In genomic region chr18:58965930-58966662, GRCh38 we compare ENCODE assay signal across 17 cellular contexts.
DNase-seq lines count a peak whose midpoint lies in the region; ATAC-seq and TF ChIP-seq lines count a peak whose summit lies in the region.
"Had no signal": no experiment of that assay in that cellular context is flagged by ENCODE, and none has a peak within 500 bp of the region (broad histone marks: within the 10 kb centered on the region; RNA-seq: fewer than 3 reads in every experiment).

No MANE protein-coding gene starts in this region.

- WGBS in right cardiac atrium: 37% methylated on average over 4 of the region's 4 CpGs

- no peak overlapping the region for H2AFZ ChIP-seq in OCI-LY3 (ENCODE audit: low read depth, low read length)

- H3K27me3 ChIP-seq in OCI-LY3 (ENCODE audit: low read depth, low read length) (no peaks in the 10 kb centered on the region), right cardiac atrium (ENCODE audit: control insufficient read depth, insufficient read depth) (no peaks in the 10 kb centered on the region), BE2C (no peaks in the 10 kb centered on the region)
- H3K27me3 ChIP-seq: colonic mucosa had no signal

- H3K4me1 ChIP-seq in OCI-LY3 (ENCODE audit: low read length) (peaks cover 94% of the 10 kb centered on the region), right cardiac atrium (ENCODE audit: control insufficient read depth, insufficient read depth, low read length) (peaks cover 22% of the 10 kb centered on the region), BE2C (no peaks in the 10 kb centered on the region)

- H3K4me2 ChIP-seq in OCI-LY3 (ENCODE audit: low read length): peak overlapping the region; percentile 71

- H3K27ac Mint-ChIP-seq in stimulated activated effector memory CD8-positive, alpha-beta T cell treated with anti-CD3 and anti-CD28 coated beads, Interleukin-12 subunit alpha, Interleukin-12 subunit beta, amount 100 ng/mL, for 72 hours: peak overlapping the region; percentile 29
- H3K27ac Mint-ChIP-seq: immature natural killer cell had no signal

- H3K27ac ChIP-seq in OCI-LY3 (ENCODE audit: low read length) (peak overlapping the region; percentile 89), right cardiac atrium (ENCODE audit: low read length) (peak overlapping the region; percentile 59)

- DNase-seq in right cardiac atrium: no peak
- no peak for DNase-seq in stimulated activated effector memory CD8-positive, alpha-beta T cell treated with anti-CD3 and anti-CD28 coated beads, Interleukin-12 subunit alpha, Interleukin-12 subunit beta, amount 100 ng/mL, for 72 hours (ENCODE audit: low spot score in 2 of 2)
- no peak for DNase-seq in BE2C
- DNase-seq in HUDEP-2 (lab: John Stamatoyannopoulos, UW; ENCODE audit: unreplicated experiment in 76 of 76): no peak
- DNase-seq in pons (ENCODE audit: low spot score): no peak
- no peak for DNase-seq in left lobe of liver (ENCODE audit: low spot score)
- DNase-seq: activated CD4-positive, alpha-beta T cell treated with anti-CD3 and anti-CD28 coated beads, Interleukin-2, amount 50 U/mL, for 4 hours; activated effector memory CD4-positive, alpha-beta T cell treated with Interleukin-2 at 50 U/mL for 16 hours; colonic mucosa; GOT3; immature natural killer cell; NCI-H187 treated with DMSO at 0.1 percent for 48 hours; NK-92 treated with Interleukin-12 subunit alpha and Interleukin-12 subunit beta, amount 100 ng/mL, for 24 hours; stimulated activated CD4-positive, alpha-beta T cell treated with anti-CD3 and anti-CD28 coated beads, Interleukin-1b, Interleukin-23, amount 100 ng/mL, for 48 hours; stimulated activated naive CD4-positive, alpha-beta T cell had no signal

- TF ChIP-seq CTCF in OCI-LY3 (IDR thresholded peaks at IDR 0.05; ENCODE audit: low read depth, low read length) (no peak), BE2C (IDR thresholded peaks at IDR 0.05; ENCODE audit: low read depth, low read length) (no peak)

- no peaks in the 10 kb centered on the region for H3K9me3 ChIP-seq in OCI-LY3 (ENCODE audit: insufficient read depth, low read length)
- no peaks in the 10 kb centered on the region for H3K9me3 ChIP-seq in right cardiac atrium (ENCODE audit: control insufficient read depth, low read length)
- no peaks in the 10 kb centered on the region for H3K9me3 ChIP-seq in BE2C
- H3K9me3 ChIP-seq: colonic mucosa had no signal

- H3K4me3 ChIP-seq in OCI-LY3 (ENCODE audit: low read length): peak overlapping the region; percentile 45
- H3K4me3 ChIP-seq in right cardiac atrium (ENCODE audit: low read length): no peak overlapping the region
- no peak overlapping the region for H3K4me3 ChIP-seq in BE2C (ENCODE audit: low read depth, low read length)
- H3K4me3 ChIP-seq: colonic mucosa had no signal

- peaks cover 6% of the 10 kb centered on the region for H3K4me1 Mint-ChIP-seq in stimulated activated effector memory CD8-positive, alpha-beta T cell treated with anti-CD3 and anti-CD28 coated beads, Interleukin-12 subunit alpha, Interleukin-12 subunit beta, amount 100 ng/mL, for 72 hours
- H3K4me1 Mint-ChIP-seq: immature natural killer cell had no signal

- intact Hi-C loops in right cardiac atrium (cut with DNase I): no loop called here

- ATAC-seq in GM18868 (IDR thresholded peaks at IDR 0.05; ENCODE audit: unreplicated experiment) (peak; percentile 35), right cardiac atrium (no peak), left lobe of liver (no peak)
- ATAC-seq in stimulated activated effector memory CD8-positive, alpha-beta T cell treated with anti-CD3 and anti-CD28 coated beads, Interleukin-12 subunit alpha, Interleukin-12 subunit beta, amount 100 ng/mL, for 72 hours: no peak

- no peaks in the 10 kb centered on the region for H4K20me1 ChIP-seq in OCI-LY3 (ENCODE audit: insufficient read depth, low read length)

- peaks cover 45% of the 10 kb centered on the region for H3K36me3 ChIP-seq in OCI-LY3 (replicated peaks; ENCODE audit: low read depth, low read length)
- no peaks in the 10 kb centered on the region for H3K36me3 ChIP-seq in BE2C
- H3K36me3 ChIP-seq: colonic mucosa had no signal

- no peaks in the 10 kb centered on the region for H3K9me3 Mint-ChIP-seq in stimulated activated effector memory CD8-positive, alpha-beta T cell treated with anti-CD3 and anti-CD28 coated beads, Interleukin-12 subunit alpha, Interleukin-12 subunit beta, amount 100 ng/mL, for 72 hours
- H3K9me3 Mint-ChIP-seq: immature natural killer cell had no signal

- peaks cover 6% of the 10 kb centered on the region for H3K36me3 Mint-ChIP-seq in stimulated activated effector memory CD8-positive, alpha-beta T cell treated with anti-CD3 and anti-CD28 coated beads, Interleukin-12 subunit alpha, Interleukin-12 subunit beta, amount 100 ng/mL, for 72 hours

- H3K4me3 Mint-ChIP-seq in stimulated activated effector memory CD8-positive, alpha-beta T cell treated with anti-CD3 and anti-CD28 coated beads, Interleukin-12 subunit alpha, Interleukin-12 subunit beta, amount 100 ng/mL, for 72 hours: no peak overlapping the region
- H3K4me3 Mint-ChIP-seq: immature natural killer cell had no signal

- peaks cover 63% of the 10 kb centered on the region for H3K79me2 ChIP-seq in OCI-LY3 (ENCODE audit: low read length)

- peak overlapping the region; percentile 86 for H3K9ac ChIP-seq in OCI-LY3 (ENCODE audit: low read length)
